ENCODE assay signal across 18 cellular contexts in genomic region chr11:84012171-84012826, GRCh38.
DNase-seq lines count a peak whose midpoint lies in the region; ATAC-seq and TF ChIP-seq lines count a peak whose summit lies in the region.
"Had no signal": no experiment of that assay in that cellular context is flagged by ENCODE, and none has a peak within 500 bp of the region (broad histone marks: within the 10 kb centered on the region; RNA-seq: fewer than 3 reads in every experiment).

No MANE protein-coding gene starts in this region.

- H3K23ac ChIP-seq in mesenchymal stem cell (ENCODE audit: low read length in 2 of 2) = no peak overlapping the region

- no peak overlapping the region for H2AFZ ChIP-seq in mesenchymal stem cell (ENCODE audit: low read depth, low read length)

- H3K18ac ChIP-seq in mesenchymal stem cell (ENCODE audit: low read depth in 1 of 2, low read length in 2 of 2) = no peak overlapping the region

- no peaks in the 10 kb centered on the region for H3K9me3 ChIP-seq in right atrium auricular region
- no peaks in the 10 kb centered on the region for H3K9me3 ChIP-seq in mesenchymal stem cell (ENCODE audit: control insufficient read depth, low read length)
- H3K9me3 ChIP-seq: BE2C, MG63, Peyer's patch had no signal

- no peak overlapping the region for H3K9ac ChIP-seq in mesenchymal stem cell (ENCODE audit: low read length)

- H3K79me1 ChIP-seq in mesenchymal stem cell (replicated peaks; ENCODE audit: low read length, poor library complexity, severe bottlenecking) = no peaks in the 10 kb centered on the region

- no peak overlapping the region for H3K4ac ChIP-seq in mesenchymal stem cell (ENCODE audit: low read depth in 1 of 2, low read length in 2 of 2)

- H3K27me3 Mint-ChIP-seq in activated T-helper 1 cell treated with anti-CD3 and anti-CD28 coated beads, Interleukin-12 subunit alpha, Interleukin-12 subunit beta, Interleukin-2, Interleukin-4 antibody, amounts not matched to agents 30 ng/mL and 10 ng/mL and 1 ng/mL, durations not matched to agents 14 hours and 24 hours and 36 hours (ENCODE audit: insufficient read depth) = no peaks in the 10 kb centered on the region
- H3K27me3 Mint-ChIP-seq: CD4-positive, alpha-beta memory T cell had no signal

- no peak overlapping the region for H3K4me2 ChIP-seq in mesenchymal stem cell (ENCODE audit: low read length, poor library complexity, severe bottlenecking)

- no peak overlapping the region for H4K91ac ChIP-seq in mesenchymal stem cell (ENCODE audit: low read length)

- intact Hi-C loops in Right ventricle myocardium inferior (cut with DNase I) = no loop called here
- intact Hi-C loops in activated T-helper 1 cell treated with anti-CD3 and anti-CD28 coated beads, Interleukin-12 subunit alpha, Interleukin-12 subunit beta, Interleukin-2, Interleukin-4 antibody, amounts not matched to agents 30 ng/mL and 10 ng/mL and 1 ng/mL, durations not matched to agents 14 hours and 24 hours and 36 hours (cut with micrococcal nuclease) = no loop called here

- TF ChIP-seq CTCF in right atrium auricular region (IDR thresholded peaks at IDR 0.05) (no peak), choroid plexus epithelial cell (conservative IDR thresholded peaks at IDR 0.05; ENCODE audit: low read depth, low read length) (no peak)

- no peak overlapping the region for H2AK5ac ChIP-seq in mesenchymal stem cell (ENCODE audit: low read length, severe bottlenecking)

- H3K4me1 ChIP-seq in right atrium auricular region = no peaks in the 10 kb centered on the region
- H3K4me1 ChIP-seq in mesenchymal stem cell (ENCODE audit: control insufficient read depth, insufficient read depth, low read depth, low read length) = no peaks in the 10 kb centered on the region
- H3K4me1 ChIP-seq: BE2C, Peyer's patch had no signal

- no peaks in the 10 kb centered on the region for H3K36me3 ChIP-seq in right atrium auricular region
- H3K36me3 ChIP-seq in mesenchymal stem cell (ENCODE audit: control insufficient read depth in 1 of 2, insufficient read depth in 2 of 2, low read depth in 1 of 2, low read length in 2 of 2) = no peaks in the 10 kb centered on the region
- H3K36me3 ChIP-seq: BE2C, MG63, Peyer's patch had no signal

- H3K4me3 ChIP-seq in right atrium auricular region (no peak overlapping the region), choroid plexus epithelial cell (ENCODE audit: low read depth, low read length) (no peak overlapping the region), mesenchymal stem cell (ENCODE audit: insufficient read depth in 1 of 2, low read depth in 1 of 2, low read length in 2 of 2) (no peak overlapping the region)
- H3K4me3 ChIP-seq: MG63, Peyer's patch had no signal

- no peaks in the 10 kb centered on the region for H3K27me3 ChIP-seq in right atrium auricular region
- H3K27me3 ChIP-seq in mesenchymal stem cell (ENCODE audit: control insufficient read depth in 1 of 2, insufficient read depth in 1 of 2, low read length in 2 of 2) = no peaks in the 10 kb centered on the region
- H3K27me3 ChIP-seq: BE2C, MG63, Peyer's patch had no signal

- H3K27ac Mint-ChIP-seq in activated T-helper 1 cell treated with anti-CD3 and anti-CD28 coated beads, Interleukin-12 subunit alpha, Interleukin-12 subunit beta, Interleukin-2, Interleukin-4 antibody, amounts not matched to agents 30 ng/mL and 10 ng/mL and 1 ng/mL, durations not matched to agents 14 hours and 24 hours and 36 hours = no peak overlapping the region
- H3K27ac Mint-ChIP-seq: CD4-positive, alpha-beta memory T cell had no signal

- no peak overlapping the region for H3K14ac ChIP-seq in mesenchymal stem cell (ENCODE audit: low read length in 2 of 2)

- H2BK5ac ChIP-seq in mesenchymal stem cell (ENCODE audit: low read depth, low read length, poor library complexity, severe bottlenecking) = no peak overlapping the region

- 84% methylated on average over 4 of the region's 4 CpGs for WGBS in mesenchymal stem cell

- no peaks in the 10 kb centered on the region for H3K36me3 Mint-ChIP-seq in activated T-helper 1 cell treated with anti-CD3 and anti-CD28 coated beads, Interleukin-12 subunit alpha, Interleukin-12 subunit beta, Interleukin-2, Interleukin-4 antibody, amounts not matched to agents 30 ng/mL and 10 ng/mL and 1 ng/mL, durations not matched to agents 14 hours and 24 hours and 36 hours (ENCODE audit: low read depth)
- H3K36me3 Mint-ChIP-seq: CD4-positive, alpha-beta memory T cell had no signal

- H3K4me1 Mint-ChIP-seq in activated T-helper 1 cell treated with anti-CD3 and anti-CD28 coated beads, Interleukin-12 subunit alpha, Interleukin-12 subunit beta, Interleukin-2, Interleukin-4 antibody, amounts not matched to agents 30 ng/mL and 10 ng/mL and 1 ng/mL, durations not matched to agents 14 hours and 24 hours and 36 hours (ENCODE audit: low read depth) = no peaks in the 10 kb centered on the region
- H3K4me1 Mint-ChIP-seq: CD4-positive, alpha-beta memory T cell had no signal

- H3K4me3 Mint-ChIP-seq in activated T-helper 1 cell treated with anti-CD3 and anti-CD28 coated beads, Interleukin-12 subunit alpha, Interleukin-12 subunit beta, Interleukin-2, Interleukin-4 antibody, amounts not matched to agents 30 ng/mL and 10 ng/mL and 1 ng/mL, durations not matched to agents 14 hours and 24 hours and 36 hours = no peak overlapping the region
- H3K4me3 Mint-ChIP-seq: CD4-positive, alpha-beta memory T cell had no signal

- no peak overlapping the region for H2BK12ac ChIP-seq in mesenchymal stem cell (ENCODE audit: low read length in 2 of 2)

- no peak overlapping the region for H2BK120ac ChIP-seq in mesenchymal stem cell (ENCODE audit: low read depth, low read length)

- peak; percentile 76 for ATAC-seq in Right ventricle myocardium inferior
- no peak for ATAC-seq in GM21737 (IDR thresholded peaks at IDR 0.05; ENCODE audit: unreplicated experiment)
- no peak for ATAC-seq in HG03565 (IDR thresholded peaks at IDR 0.05; ENCODE audit: unreplicated experiment)

- no peak overlapping the region for H4K8ac ChIP-seq in mesenchymal stem cell (ENCODE audit: low read length)

- peaks cover 4% of the 10 kb centered on the region for H3K9me3 Mint-ChIP-seq in activated T-helper 1 cell treated with anti-CD3 and anti-CD28 coated beads, Interleukin-12 subunit alpha, Interleukin-12 subunit beta, Interleukin-2, Interleukin-4 antibody, amounts not matched to agents 30 ng/mL and 10 ng/mL and 1 ng/mL, durations not matched to agents 14 hours and 24 hours and 36 hours

- DNase-seq in Right ventricle myocardium inferior (ENCODE audit: missing footprints) (no peak), right atrium auricular region (ENCODE audit: low spot score) (no peak), choroid plexus epithelial cell (ENCODE audit: low read depth) (peak; percentile 69), mesenchymal stem cell (peak; percentile 12), substantia nigra (lab: John Stamatoyannopoulos, UW) (no peak)
- DNase-seq in activated T-helper 1 cell treated with anti-CD3 and anti-CD28 coated beads, Interleukin-12 subunit alpha, Interleukin-12 subunit beta, Interleukin-2, Interleukin-4 antibody, amounts not matched to agents 30 ng/mL and 10 ng/mL and 1 ng/mL, durations not matched to agents 14 hours and 24 hours and 36 hours (ENCODE audit: low spot score) = no peak
- DNase-seq: BE2C; Calu3; CD4-positive, alpha-beta memory T cell; H7; MG63; NCI-H1092 treated with DMSO at 0.1 percent for 48 hours; NCI-H2081 treated with DMSO at 0.1 percent for 48 hours; NCI-H524; Peyer's patch had no signal

- no peak overlapping the region for H3K27ac ChIP-seq in right atrium auricular region
- no peak overlapping the region for H3K27ac ChIP-seq in mesenchymal stem cell (ENCODE audit: low read length, poor library complexity, severe bottlenecking)
- H3K27ac ChIP-seq in substantia nigra (ENCODE audit: low read depth, low read length, poor library complexity, severe bottlenecking) = peak overlapping the region; percentile 44
- H3K27ac ChIP-seq: 22Rv1 had no signal

- H2BK15ac ChIP-seq in mesenchymal stem cell (ENCODE audit: low read depth, poor library complexity, severe bottlenecking) = no peak overlapping the region

Comparison
In these comparisons a context has a peak if more than half of its experiments do, and no peak if none do; other contexts are left out.
1. DNase-seq: peak in choroid plexus epithelial cell (single experiment) and mesenchymal stem cell (single experiment); none in Right ventricle myocardium inferior (single experiment), right atrium auricular region (single experiment), substantia nigra (0 of 49) and activated T-helper 1 cell treated with anti-CD3 and anti-CD28 coated beads, Interleukin-12 subunit alpha, Interleukin-12 subunit beta, Interleukin-2, Interleukin-4 antibody, amounts not matched to agents 30 ng/mL and 10 ng/mL and 1 ng/mL, durations not matched to agents 14 hours and 24 hours and 36 hours (single experiment).